In genomic region chr6:75855047-75855446, GRCh38 we compare ENCODE assay signal across 8 cellular contexts.
A peak's percentile ranks its signal among the peaks of the same experiment; 100 is the strongest.
DNase-seq lines count a peak whose midpoint lies in the region; ATAC-seq and TF ChIP-seq lines count a peak whose summit lies in the region.

No MANE protein-coding gene starts in this region.

- H3K9me3 Mint-ChIP-seq in HFFc6: no peaks in the 10 kb centered on the region
- H3K9me3 Mint-ChIP-seq in activated T-helper 1 cell treated with anti-CD3 and anti-CD28 coated beads, Interleukin-12 subunit alpha, Interleukin-12 subunit beta, Interleukin-2, Interleukin-4 antibody, amounts not matched to agents 30 ng/mL and 10 ng/mL and 1 ng/mL, durations not matched to agents 14 hours and 24 hours and 36 hours: no peaks in the 10 kb centered on the region

- DNase-seq in SIG-M5 treated with dmso at 0.1 percent for 504 hours (lab: John Stamatoyannopoulos, UW; ENCODE audit: unreplicated experiment): peak; percentile 41
- no peak for DNase-seq in SIG-M5 (lab: John Stamatoyannopoulos, UW)
- peak; percentile 54 for DNase-seq in HFFc6
- peak; percentile 24 to 48 for DNase-seq in SHP77 (lab: John Stamatoyannopoulos, UW)
- peak; percentile 79 for DNase-seq in fibroblast of peridontal ligament (ENCODE audit: extremely low read depth)
- peak; percentile 33 for DNase-seq in skeletal muscle cell (ENCODE audit: low read depth)
- no peak for DNase-seq in activated T-helper 1 cell treated with anti-CD3 and anti-CD28 coated beads, Interleukin-12 subunit alpha, Interleukin-12 subunit beta, Interleukin-2, Interleukin-4 antibody, amounts not matched to agents 30 ng/mL and 10 ng/mL and 1 ng/mL, durations not matched to agents 14 hours and 24 hours and 36 hours (ENCODE audit: low spot score)

- TF ChIP-seq CTCF in HFFc6 (IDR thresholded peaks at IDR 0.05): peak; percentile 79

- H3K36me3 Mint-ChIP-seq in HFFc6 (ENCODE audit: low read depth): no peaks in the 10 kb centered on the region
- H3K36me3 Mint-ChIP-seq in activated T-helper 1 cell treated with anti-CD3 and anti-CD28 coated beads, Interleukin-12 subunit alpha, Interleukin-12 subunit beta, Interleukin-2, Interleukin-4 antibody, amounts not matched to agents 30 ng/mL and 10 ng/mL and 1 ng/mL, durations not matched to agents 14 hours and 24 hours and 36 hours (ENCODE audit: low read depth): no peaks in the 10 kb centered on the region

- ATAC-seq in GM21576 (IDR thresholded peaks at IDR 0.05; ENCODE audit: unreplicated experiment): no peak

- intact Hi-C loops in activated T-helper 1 cell treated with anti-CD3 and anti-CD28 coated beads, Interleukin-12 subunit alpha, Interleukin-12 subunit beta, Interleukin-2, Interleukin-4 antibody, amounts not matched to agents 30 ng/mL and 10 ng/mL and 1 ng/mL, durations not matched to agents 14 hours and 24 hours and 36 hours (cut with micrococcal nuclease): no loop called here

- H3K4me1 Mint-ChIP-seq in HFFc6 (ENCODE audit: low read depth): peaks cover 23% of the 10 kb centered on the region
- H3K4me1 Mint-ChIP-seq in activated T-helper 1 cell treated with anti-CD3 and anti-CD28 coated beads, Interleukin-12 subunit alpha, Interleukin-12 subunit beta, Interleukin-2, Interleukin-4 antibody, amounts not matched to agents 30 ng/mL and 10 ng/mL and 1 ng/mL, durations not matched to agents 14 hours and 24 hours and 36 hours (ENCODE audit: low read depth): no peaks in the 10 kb centered on the region

- no peaks in the 10 kb centered on the region for H3K27me3 Mint-ChIP-seq in HFFc6 (ENCODE audit: insufficient read depth)
- no peaks in the 10 kb centered on the region for H3K27me3 Mint-ChIP-seq in activated T-helper 1 cell treated with anti-CD3 and anti-CD28 coated beads, Interleukin-12 subunit alpha, Interleukin-12 subunit beta, Interleukin-2, Interleukin-4 antibody, amounts not matched to agents 30 ng/mL and 10 ng/mL and 1 ng/mL, durations not matched to agents 14 hours and 24 hours and 36 hours (ENCODE audit: insufficient read depth)

- H3K4me3 ChIP-seq in skeletal muscle cell (ENCODE audit: low read depth, low read length): no peak overlapping the region

- H3K4me3 Mint-ChIP-seq in HFFc6: no peak overlapping the region
- no peak overlapping the region for H3K4me3 Mint-ChIP-seq in activated T-helper 1 cell treated with anti-CD3 and anti-CD28 coated beads, Interleukin-12 subunit alpha, Interleukin-12 subunit beta, Interleukin-2, Interleukin-4 antibody, amounts not matched to agents 30 ng/mL and 10 ng/mL and 1 ng/mL, durations not matched to agents 14 hours and 24 hours and 36 hours

- H3K27ac Mint-ChIP-seq in HFFc6: no peak overlapping the region
- no peak overlapping the region for H3K27ac Mint-ChIP-seq in activated T-helper 1 cell treated with anti-CD3 and anti-CD28 coated beads, Interleukin-12 subunit alpha, Interleukin-12 subunit beta, Interleukin-2, Interleukin-4 antibody, amounts not matched to agents 30 ng/mL and 10 ng/mL and 1 ng/mL, durations not matched to agents 14 hours and 24 hours and 36 hours

Comparison
In these comparisons a context has a peak if more than half of its experiments do, and no peak if none do; other contexts are left out.
1. DNase-seq: peak in SIG-M5 treated with dmso at 0.1 percent for 504 hours (single experiment), HFFc6 (single experiment), SHP77 (2 of 2), fibroblast of peridontal ligament (single experiment) and skeletal muscle cell (single experiment); none in SIG-M5 (single experiment) and activated T-helper 1 cell treated with anti-CD3 and anti-CD28 coated beads, Interleukin-12 subunit alpha, Interleukin-12 subunit beta, Interleukin-2, Interleukin-4 antibody, amounts not matched to agents 30 ng/mL and 10 ng/mL and 1 ng/mL, durations not matched to agents 14 hours and 24 hours and 36 hours (single experiment).